18 cellular contexts compared by ENCODE assay signal in genomic region chr3:196055267-196055666, GRCh38. TPM values are rescaled to one million over a fixed set of nuclear protein-coding genes. Genes with fewer than 3 reads are reported as not detected.
DNase-seq lines count a peak whose midpoint lies in the region; ATAC-seq, FAIRE-seq and TF ChIP-seq lines count a peak whose summit lies in the region.
"Had no signal": no experiment of that assay in that cellular context is flagged by ENCODE, and none has a peak within 500 bp of the region (broad histone marks: within the 10 kb centered on the region; RNA-seq: fewer than 3 reads in every experiment).

No MANE protein-coding gene starts in this region.

- FAIRE-seq in GM12878 (lab: Jason Lieb, UNC): no peak
- FAIRE-seq: G401.6 had no signal

- H3K4me1 Mint-ChIP-seq in stimulated activated naive CD8-positive, alpha-beta T cell treated with anti-CD3 and anti-CD28 coated beads, Interleukin-15, Interleukin-2, amounts not matched to agents 100 ng/mL and 50 ng/mL, for 24 hours (ENCODE audit: low read depth): no peaks in the 10 kb centered on the region
- H3K4me1 Mint-ChIP-seq in stimulated activated naive CD8-positive, alpha-beta T cell treated with anti-CD3 and anti-CD28 coated beads, Interleukin-15, amount 100 ng/mL, for 72 hours: peaks cover 8% of the 10 kb centered on the region

- H3K9me3 ChIP-seq in Panc1 (ENCODE audit: control insufficient read depth, insufficient read depth, low read depth, low read length) (no peaks in the 10 kb centered on the region), GM12878 (replicated peaks; ENCODE audit: control insufficient read depth, insufficient read depth, low read length) (no peaks in the 10 kb centered on the region)
- H3K9me3 ChIP-seq: Peyer's patch had no signal

- no peak for TF ChIP-seq POLR2A in GM12878 (IDR thresholded peaks at IDR 0.05; ENCODE audit: low read depth, low read length)

- in situ Hi-C loops in Panc1 (cut with HindIII; ENCODE audit: low pct_unique_long_range_greater_than_20kb, low sequenced_read_pairs) (no loop called here), GM12878 (cut with MboI) (no loop called here)

- WGBS in GM12878 (ENCODE audit: insufficient coverage, insufficient replicate concordance, low lambda C conversion rate, missing lambda C conversion rate): 88% methylated on average over 8 of the region's 8 CpGs

- no peak for TF ChIP-seq CTCF in Panc1 (IDR thresholded peaks at IDR 0.05)
- no peak for TF ChIP-seq CTCF in GM12878 (IDR thresholded peaks at IDR 0.05 in 2 of 3, conservative IDR thresholded peaks at IDR 0.05 in 1 of 3; ENCODE audit: control insufficient read depth in 2 of 3, extremely low read depth in 1 of 3, insufficient read depth in 1 of 3, low read depth in 3 of 3, low read length in 3 of 3)

- peaks cover 85% of the 10 kb centered on the region for H3K36me3 Mint-ChIP-seq in stimulated activated naive CD8-positive, alpha-beta T cell treated with anti-CD3 and anti-CD28 coated beads, Interleukin-15, Interleukin-2, amounts not matched to agents 100 ng/mL and 50 ng/mL, for 24 hours (ENCODE audit: low read depth)

- peaks cover 59% of the 10 kb centered on the region for H3K36me3 ChIP-seq in Panc1 (ENCODE audit: control insufficient read depth, insufficient read depth, low read length)
- H3K36me3 ChIP-seq in GM12878 (ENCODE audit: control insufficient read depth in 2 of 2, insufficient read depth in 2 of 2, low read length in 1 of 2): peaks cover 30 to 63% of the 10 kb centered on the region in 2 experiments

- no peak for DNase-seq in stimulated activated naive CD8-positive, alpha-beta T cell treated with anti-CD3 and anti-CD28 coated beads, Interleukin-15, Interleukin-2, amounts not matched to agents 100 U/mL and 50 U/mL, for 24 hours
- DNase-seq in Panc1 (ENCODE audit: low read depth, low spot score): no peak
- no peak for DNase-seq in GM12878 (ENCODE audit: low read depth, low spot score)
- no peak for DNase-seq in stimulated activated naive CD8-positive, alpha-beta T cell treated with anti-CD3 and anti-CD28 coated beads, Interleukin-15, amount 100 ng/mL, for 72 hours
- DNase-seq in NOMO-1 treated with dmso at 0.1 percent for 144 hours (lab: John Stamatoyannopoulos, UW; ENCODE audit: unreplicated experiment): no peak
- no peak for DNase-seq in NAMALWA (ENCODE audit: low spot score)
- DNase-seq: ACHN; CD4-positive, alpha-beta T cell; DMS79 treated with DMSO at 0.1 percent for 48 hours; NCI-H1436; NCI-H2081; NCI-H510A; NCI-H774 had no signal

- no peaks in the 10 kb centered on the region for H4K20me1 ChIP-seq in GM12878 (ENCODE audit: control insufficient read depth, insufficient read depth)

- intact Hi-C loops in Panc1 (cut with micrococcal nuclease; ENCODE audit: unreplicated experiment) (no loop called here), GM12878 (cut with micrococcal nuclease; ENCODE audit: unreplicated experiment) (no loop called here)

- H3K27ac ChIP-seq in Panc1 (ENCODE audit: low read length): no peak overlapping the region
- no peak overlapping the region for H3K27ac ChIP-seq in GM12878 (ENCODE audit: control insufficient read depth, insufficient read depth)

- RAD21 ChIA-PET in GM12878 (lab: Charles Lee; ENCODE audit: unreplicated experiment): no interaction called here

- ATAC-seq in stimulated activated naive CD8-positive, alpha-beta T cell treated with anti-CD3 and anti-CD28 coated beads, Interleukin-15, Interleukin-2, amounts not matched to agents 100 U/mL and 50 U/mL, for 24 hours: no peak
- ATAC-seq in Panc1: 0 out of 2 replicates have a peak, but pooled peaks have one; percentile 21
- ATAC-seq in GM12878: no peak
- ATAC-seq in stimulated activated naive CD8-positive, alpha-beta T cell treated with anti-CD3 and anti-CD28 coated beads, Interleukin-15, amount 100 ng/mL, for 72 hours: no peak
- no peak for ATAC-seq in HG03135 (IDR thresholded peaks at IDR 0.05; ENCODE audit: unreplicated experiment)
- ATAC-seq: Right ventricle myocardium inferior had no signal

- H3K27me3 Mint-ChIP-seq in stimulated activated naive CD8-positive, alpha-beta T cell treated with anti-CD3 and anti-CD28 coated beads, Interleukin-15, Interleukin-2, amounts not matched to agents 100 ng/mL and 50 ng/mL, for 24 hours: no peaks in the 10 kb centered on the region
- no peaks in the 10 kb centered on the region for H3K27me3 Mint-ChIP-seq in stimulated activated naive CD8-positive, alpha-beta T cell treated with anti-CD3 and anti-CD28 coated beads, Interleukin-15, amount 100 ng/mL, for 72 hours
- H3K27me3 Mint-ChIP-seq: CD4-positive, alpha-beta T cell had no signal

- no TSS peak for BruUV-seq in Panc1 (replicated peaks; lab: Mats Ljungman, UMichigan)
- BruUV-seq in GM12878 (replicated peaks; lab: Mats Ljungman, UMichigan): no TSS peak

- H2AFZ ChIP-seq in GM12878 (ENCODE audit: control insufficient read depth, low read depth, low read length): no peak overlapping the region

- H3K27me3 ChIP-seq in Panc1 (ENCODE audit: control insufficient read depth, insufficient read depth, low read length) (no peaks in the 10 kb centered on the region), GM12878 (replicated peaks in 1 of 2; ENCODE audit: control insufficient read depth in 2 of 2, insufficient read depth in 2 of 2, low read length in 1 of 2) (no peaks in the 10 kb centered on the region)
- H3K27me3 ChIP-seq: Peyer's patch had no signal

- SMC1A ChIA-PET in GM12878 (lab: Charles Lee; ENCODE audit: uncharacterized antibody, unreplicated experiment): interaction anchor here (4.1 kb wide), 1 partner anchor 18 kb away, joined by 18 read pairs; no protein-coding TSS in a partner anchor

- H3K4me1 ChIP-seq in Panc1 (ENCODE audit: control insufficient read depth, insufficient read depth, low read length) (no peaks in the 10 kb centered on the region), GM12878 (ENCODE audit: control insufficient read depth, insufficient read depth, low read length) (no peaks in the 10 kb centered on the region)
- H3K4me1 ChIP-seq: Peyer's patch had no signal

- TF ChIP-seq EP300 in GM12878 (IDR thresholded peaks at IDR 0.05; ENCODE audit: borderline replicate concordance in 1 of 2, control insufficient read depth in 1 of 2, low read depth in 2 of 2, low read length in 2 of 2): no peak

- POLR2A ChIA-PET in Panc1 (lab: Charles Lee) (no interaction called here), GM12878 (lab: Charles Lee) (interaction anchor here (0.5 kb wide), 1 partner anchor 24 kb away, joined by 4 read pairs; no protein-coding TSS in a partner anchor)

- no peaks in the 10 kb centered on the region for H3K9me3 Mint-ChIP-seq in stimulated activated naive CD8-positive, alpha-beta T cell treated with anti-CD3 and anti-CD28 coated beads, Interleukin-15, Interleukin-2, amounts not matched to agents 100 ng/mL and 50 ng/mL, for 24 hours
- H3K9me3 Mint-ChIP-seq in stimulated activated naive CD8-positive, alpha-beta T cell treated with anti-CD3 and anti-CD28 coated beads, Interleukin-15, amount 100 ng/mL, for 72 hours: no peaks in the 10 kb centered on the region
- H3K9me3 Mint-ChIP-seq: CD4-positive, alpha-beta T cell had no signal

- peak overlapping the region; percentile 6 for H3K27ac Mint-ChIP-seq in stimulated activated naive CD8-positive, alpha-beta T cell treated with anti-CD3 and anti-CD28 coated beads, Interleukin-15, Interleukin-2, amounts not matched to agents 100 ng/mL and 50 ng/mL, for 24 hours
- peak overlapping the region; percentile 71 to 77 for H3K27ac Mint-ChIP-seq in stimulated activated naive CD8-positive, alpha-beta T cell treated with anti-CD3 and anti-CD28 coated beads, Interleukin-15, amount 100 ng/mL, for 72 hours
- H3K27ac Mint-ChIP-seq: CD4-positive, alpha-beta T cell had no signal

- H3K9ac ChIP-seq in GM12878 (ENCODE audit: control insufficient read depth, insufficient read depth, low read length): no peak overlapping the region

- CTCF ChIA-PET in Panc1 (lab: Charles Lee): no interaction called here
- CTCF ChIA-PET in GM12878 (lab: Yijun Ruan, JAX): interaction anchor here (1.0 to 2.1 kb wide), 2 partner anchors 19 to 32 kb away, joined by 3 to 7 read pairs; no protein-coding TSS in a partner anchor

- H3K4me2 ChIP-seq in GM12878 (ENCODE audit: control insufficient read depth, insufficient read depth): no peak overlapping the region

- no peak overlapping the region for H3K4me3 Mint-ChIP-seq in stimulated activated naive CD8-positive, alpha-beta T cell treated with anti-CD3 and anti-CD28 coated beads, Interleukin-15, Interleukin-2, amounts not matched to agents 100 ng/mL and 50 ng/mL, for 24 hours
- H3K4me3 Mint-ChIP-seq in stimulated activated naive CD8-positive, alpha-beta T cell treated with anti-CD3 and anti-CD28 coated beads, Interleukin-15, amount 100 ng/mL, for 72 hours: no peak overlapping the region
- H3K4me3 Mint-ChIP-seq: CD4-positive, alpha-beta T cell had no signal

- H3K79me2 ChIP-seq in GM12878 (ENCODE audit: control insufficient read depth, insufficient read depth, low read length): no peaks in the 10 kb centered on the region

- no peak overlapping the region for H3K4me3 ChIP-seq in Panc1 (ENCODE audit: low read depth in 2 of 2, low read length in 2 of 2)
- H3K4me3 ChIP-seq in GM12878: no peak overlapping the region
- H3K4me3 ChIP-seq: Peyer's patch had no signal

- no peak for TF ChIP-seq RAD21 in GM12878 (IDR thresholded peaks at IDR 0.05; ENCODE audit: insufficient read depth, low read depth, low read length)

TF ChIP-seq in GM12878, 131 proteins besides CTCF, POLR2A, EP300 and RAD21 (continues in another document):
- TF ChIP-seq NFIC (IDR thresholded peaks at IDR 0.05; ENCODE audit: low read depth, low read length): no peak
- no peak for TF ChIP-seq FOXK2 (IDR thresholded peaks at IDR 0.05)
- TF ChIP-seq GATAD2B (conservative IDR thresholded peaks at IDR 0.05; ENCODE audit: low read depth): no peak

RNA-seq across cellular contexts. Expression of gene TFRC, which starts 26.6 kb away (rescaled TPM):
- total RNA-seq in Panc1 (2021; ENCODE audit: unreplicated experiment) (604 TPM), GM12878 (2014; rRNA removed) (325 and 365 TPM in 2 replicates), GM12878 (2014; rRNA removed; fragmentation: Illumina TruSeq; extraction: Trizol) (306 and 308 TPM in 2 replicates), GM12878 (2021) (356 and 373 TPM in 2 replicates)
- polyA plus RNA-seq in Panc1 (2012; ENCODE audit: insufficient read length): 179 TPM
- total RNA-seq in GM12878 (2013; cell fraction: nucleolus; rRNA removed): 1,474 and 1,543 TPM in 2 replicates
- polyA plus RNA-seq in GM12878 (2011; ENCODE audit: low read depth): 147 TPM
- polyA plus RNA-seq in GM12878 (2011; rRNA removed) (368 and 477 TPM in 2 replicates), GM12878 (2014; fragmentation: Illumina TruSeq; extraction: Trizol) (218 and 272 TPM in 2 replicates), GM12878 (2014; fragmentation: Nextera tagmentation; extraction: Ambion mirVana) (100 to 1,000 TPM; 123 to 132 TPM), GM12878 (2014; rRNA removed) (152 and 164 TPM in 2 replicates), GM12878 (2016; fragmentation: Nextera tagmentation; extraction: Ambion mirVana) (100 to 1,000 TPM; 468 to 526 TPM)
- 111 and 144 TPM in 2 replicates for polyA plus RNA-seq in GM12878 (2011; cell fraction: cytosol; rRNA removed)
- polyA plus RNA-seq in GM12878 (2011; cell fraction: nucleus; rRNA removed): 375 and 515 TPM in 2 replicates
- polyA plus RNA-seq in GM12878 (2012): 227 and 250 TPM in 2 replicates
- polyA minus RNA-seq in GM12878 (2011; rRNA and poly(A)+ RNA removed): 462 and 911 TPM in 2 replicates
- 210 and 215 TPM in 2 replicates for polyA minus RNA-seq in GM12878 (2011; cell fraction: cytosol; rRNA and poly(A)+ RNA removed)
- polyA minus RNA-seq in GM12878 (2011; cell fraction: nucleus; rRNA and poly(A)+ RNA removed): 318 and 391 TPM in 2 replicates
